Comparison of ENCODE assay signal across 8 cellular contexts in the genomic region with DNA sequence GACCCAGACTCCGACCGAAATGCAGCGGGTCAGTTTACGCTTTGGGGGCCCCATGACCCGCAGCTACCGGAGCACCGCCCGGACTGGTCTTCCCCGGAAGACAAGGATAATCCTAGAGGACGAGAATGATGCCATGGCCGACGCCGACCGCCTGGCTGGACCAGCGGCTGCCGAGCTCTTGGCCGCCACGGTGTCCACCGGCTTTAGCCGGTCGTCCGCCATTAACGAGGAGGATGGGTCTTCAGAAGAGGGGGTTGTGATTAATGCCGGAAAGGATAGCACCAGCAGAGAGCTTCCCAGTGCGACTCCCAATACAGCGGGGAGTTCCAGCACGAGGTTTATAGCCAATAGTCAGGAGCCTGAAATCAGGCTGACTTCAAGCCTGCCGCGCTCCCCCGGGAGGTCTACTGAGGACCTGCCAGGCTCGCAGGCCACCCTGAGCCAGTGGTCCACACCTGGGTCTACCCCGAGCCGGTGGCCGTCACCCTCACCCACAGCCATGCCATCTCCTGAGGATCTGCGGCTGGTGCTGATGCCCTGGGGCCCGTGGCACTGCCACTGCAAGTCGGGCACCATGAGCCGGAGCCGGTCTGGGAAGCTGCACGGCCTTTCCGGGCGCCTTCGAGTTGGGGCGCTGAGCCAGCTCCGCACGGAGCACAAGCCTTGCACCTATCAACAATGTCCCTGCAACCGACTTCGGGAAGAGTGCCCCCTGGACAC. TPM values are rescaled to one million over a fixed set of nuclear protein-coding genes. Genes with fewer than 3 reads are reported as not detected.
A peak's percentile ranks its signal among the peaks of the same experiment; 100 is the strongest.
DNase-seq lines count a peak whose midpoint lies in the region; ATAC-seq and TF ChIP-seq lines count a peak whose summit lies in the region.

No MANE protein-coding gene starts in this region.

- no peaks in the 10 kb centered on the region for H4K20me1 ChIP-seq in Karpas-422 (ENCODE audit: insufficient read depth, low read depth, low read length)
- peaks cover 4% of the 10 kb centered on the region for H4K20me1 ChIP-seq in osteoblast (ENCODE audit: insufficient read depth, low read length)

- H3K9ac ChIP-seq in Karpas-422 (ENCODE audit: low read length) (peak overlapping the region; percentile 93), adipocyte (ENCODE audit: low read length) (peak overlapping the region; percentile 92)

- peaks cover 12% of the 10 kb centered on the region for H3K36me3 ChIP-seq in Karpas-422 (ENCODE audit: insufficient read depth, low read length)
- peaks cover 23% of the 10 kb centered on the region for H3K36me3 ChIP-seq in adipocyte (ENCODE audit: control insufficient read depth, insufficient read depth, low read length, severe bottlenecking)
- H3K36me3 ChIP-seq in osteoblast (ENCODE audit: insufficient read depth, low read length), result peaks cover 28% of the 10 kb centered on the region

- H3K4me2 ChIP-seq in Karpas-422 (ENCODE audit: low read depth, low read length, poor library complexity, severe bottlenecking) (peak overlapping the region; percentile 95), osteoblast (ENCODE audit: insufficient read depth, low read length) (peak overlapping the region; percentile 97)

- H3K4me1 ChIP-seq in Karpas-422 (ENCODE audit: low read length), result peaks cover 14% of the 10 kb centered on the region
- H3K4me1 ChIP-seq in adipocyte (ENCODE audit: control insufficient read depth, insufficient read depth, low read length), result peaks cover 16% of the 10 kb centered on the region
- H3K4me1 ChIP-seq in osteoblast (ENCODE audit: insufficient read depth, low read length), result peaks cover 11% of the 10 kb centered on the region

- peak overlapping the region; percentile 69 for H2AFZ ChIP-seq in Karpas-422 (ENCODE audit: low read length)
- peak overlapping the region; percentile 68 for H2AFZ ChIP-seq in osteoblast (ENCODE audit: low read length)

- H3K27ac ChIP-seq in Karpas-422 (ENCODE audit: low read length) (peak overlapping the region; percentile 74), osteoblast (ENCODE audit: low read depth, low read length) (peak overlapping the region; percentile 83)

- no peaks in the 10 kb centered on the region for H3K9me2 ChIP-seq in Karpas-422 (replicated peaks; ENCODE audit: insufficient read depth, low read length)

- H3K79me2 ChIP-seq in Karpas-422 (ENCODE audit: low read length) (peaks cover 5% of the 10 kb centered on the region; the same call in 1 of the 2 replicates), osteoblast (ENCODE audit: insufficient read depth, low read length) (peaks cover 3% of the 10 kb centered on the region)

- intact Hi-C loops in Right ventricle myocardium superior (cut with DNase I), result no loop called here

- ATAC-seq in GM21390 (IDR thresholded peaks at IDR 0.05; ENCODE audit: unreplicated experiment) (peak; percentile 24), Right ventricle myocardium superior (ENCODE audit: poor library complexity) (peak; percentile 83), GM21528 (IDR thresholded peaks at IDR 0.05; ENCODE audit: low FRiP score, unreplicated experiment) (no peak)

- no peak for TF ChIP-seq CTCF in osteoblast (IDR thresholded peaks at IDR 0.05; ENCODE audit: extremely low read depth, low read depth, low read length)

- H3K9me3 ChIP-seq in Karpas-422 (ENCODE audit: low read length) (no peaks in the 10 kb centered on the region), adipocyte (ENCODE audit: control insufficient read depth, low read length) (no peaks in the 10 kb centered on the region), osteoblast (ENCODE audit: low read depth, low read length) (no peaks in the 10 kb centered on the region)

- DNase-seq in COR-L47 (lab: John Stamatoyannopoulos, UW) (peak; percentile 55), Karpas-422 (peak; percentile 91), SHP77 treated with DMSO at 0.1 percent for 48 hours (lab: John Stamatoyannopoulos, UW) (peak; percentile 82), adipocyte (ENCODE audit: low read depth) (peak; percentile 77), Right ventricle myocardium superior (peak; percentile 82), osteoblast (ENCODE audit: insufficient read length, low spot score, missing footprints) (peak; percentile 95)

- H3K27me3 ChIP-seq in Karpas-422 (ENCODE audit: low read length), result no peaks in the 10 kb centered on the region
- H3K27me3 ChIP-seq in adipocyte (replicated peaks; ENCODE audit: control insufficient read depth, insufficient read depth, low read length), result no peaks in the 10 kb centered on the region
- no peaks in the 10 kb centered on the region for H3K27me3 ChIP-seq in osteoblast (ENCODE audit: insufficient read depth, low read length)

- H3K4me3 ChIP-seq in Karpas-422 (ENCODE audit: low read length) (peak overlapping the region; percentile 88), adipocyte (ENCODE audit: low read length) (peak overlapping the region; percentile 93), osteoblast (ENCODE audit: insufficient read depth, low read length) (peak overlapping the region; percentile 88)

RNA-seq across cellular contexts. Expression of gene C1orf56, which starts 0.5 kb away (rescaled TPM):
- 2.5 and 4.6 TPM in 2 replicates for total RNA-seq in Karpas-422 (2014; rRNA removed; shearing (Covaris generic); ENCODE audit: low replicate concordance)
- total RNA-seq in Right ventricle myocardium superior, result 7.3 TPM
- 4.4 and 5.4 TPM in 2 replicates for total RNA-seq in osteoblast

RNA-seq across cellular contexts. Expression of gene CDC42SE1, which starts 11.3 kb away (rescaled TPM):
- total RNA-seq in Karpas-422 (2014; rRNA removed; shearing (Covaris generic); ENCODE audit: low replicate concordance), result 90.8 and 100 TPM in 2 replicates
- total RNA-seq in Right ventricle myocardium superior, result 24.3 TPM
- total RNA-seq in osteoblast, result 44.8 and 49.6 TPM in 2 replicates

RNA-seq across cellular contexts. Expression of gene BNIPL, which starts 11.7 kb away (rescaled TPM):
- 0.63 and 1.4 TPM in 2 replicates for total RNA-seq in Karpas-422 (2014; rRNA removed; shearing (Covaris generic); ENCODE audit: low replicate concordance)
- total RNA-seq in Right ventricle myocardium superior (0.43 TPM), osteoblast (under 0.01 and 1.2 TPM in 2 replicates)

RNA-seq across cellular contexts. Expression of gene MLLT11, which starts 12.1 kb away (rescaled TPM):
- 5.3 and 8.3 TPM in 2 replicates for total RNA-seq in Karpas-422 (2014; rRNA removed; shearing (Covaris generic); ENCODE audit: low replicate concordance)
- 2.9 TPM for total RNA-seq in Right ventricle myocardium superior
- total RNA-seq in osteoblast, result 1.4 and 1.8 TPM in 2 replicates

RNA-seq across cellular contexts. Expression of gene GABPB2, which starts 22.5 kb away (rescaled TPM):
- 6.7 and 6.9 TPM in 2 replicates for total RNA-seq in Karpas-422 (2014; rRNA removed; shearing (Covaris generic); ENCODE audit: low replicate concordance)
- total RNA-seq in Right ventricle myocardium superior, result 9.5 TPM
- total RNA-seq in osteoblast, result 15.6 and 16.3 TPM in 2 replicates
